1 cellular context compared by ENCODE assay signal in genomic region chr13:23377603-23378002, GRCh38.
TF ChIP-seq lines count a peak whose summit lies in the region.

No MANE protein-coding gene starts in this region.

TF ChIP-seq in HepG2, 621 proteins besides CTCF, POLR2A, EP300 and RAD21 (continued from another document):
- TF ChIP-seq RERE (CRISPR knock-in tag; IDR thresholded peaks at IDR 0.05; ENCODE audit: low read depth) (no peak), NBN (conservative IDR thresholded peaks at IDR 0.05) (no peak), EEA1 (CRISPR knock-in tag; IDR thresholded peaks at IDR 0.05; ENCODE audit: borderline replicate concordance) (no peak), POLR2AphosphoS5 (IDR thresholded peaks at IDR 0.05; ENCODE audit: low read depth, low read length) (no peak), ZNF331 (CRISPR knock-in tag; IDR thresholded peaks at IDR 0.05) (no peak), YEATS2 (CRISPR knock-in tag; IDR thresholded peaks at IDR 0.05; ENCODE audit: borderline replicate concordance) (no peak), ZSCAN21 (CRISPR knock-in tag; IDR thresholded peaks at IDR 0.05; ENCODE audit: borderline replicate concordance) (no peak), ZNF30 (CRISPR knock-in tag; IDR thresholded peaks at IDR 0.05) (no peak), ZSCAN31 (CRISPR knock-in tag; IDR thresholded peaks at IDR 0.05; ENCODE audit: low read depth) (no peak), HBP1 (CRISPR knock-in tag; IDR thresholded peaks at IDR 0.05; ENCODE audit: low read depth) (no peak), SMYD3 (CRISPR knock-in tag; IDR thresholded peaks at IDR 0.05) (no peak), ZNF430 (CRISPR knock-in tag; IDR thresholded peaks at IDR 0.05) (no peak), ZNF75D (CRISPR knock-in tag; IDR thresholded peaks at IDR 0.05; ENCODE audit: borderline replicate concordance) (no peak), ZNF160 (CRISPR knock-in tag; IDR thresholded peaks at IDR 0.05) (no peak)
TF ChIP-seq in HepG2: peak in this region for 0.
